Comparison of ENCODE assay signal across 11 cellular contexts in the genomic region with DNA sequence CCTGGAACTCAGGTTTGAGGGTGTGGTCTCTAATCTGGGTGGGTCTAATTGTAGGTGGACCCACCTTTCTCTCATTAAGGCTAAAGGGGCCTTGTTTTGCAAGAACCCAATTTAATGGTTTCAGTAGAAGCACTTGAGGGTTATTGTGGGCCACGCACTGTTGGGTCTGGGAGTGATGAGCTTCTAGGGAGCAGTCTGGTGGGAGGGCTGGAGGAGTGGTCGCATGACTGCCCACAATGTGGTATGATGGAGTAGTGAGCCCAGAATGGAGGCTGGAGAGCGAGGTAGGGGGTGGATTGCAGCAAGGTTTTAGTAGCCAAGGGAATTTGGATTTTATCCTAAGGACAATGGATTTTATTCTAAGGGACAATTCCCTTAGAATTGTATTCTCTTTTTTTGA.
A peak's percentile ranks its signal among the peaks of the same experiment; 100 is the strongest.
DNase-seq lines count a peak whose midpoint lies in the region; ATAC-seq and TF ChIP-seq lines count a peak whose summit lies in the region.
"Had no signal": no experiment of that assay in that cellular context is flagged by ENCODE, and none has a peak within 500 bp of the region (broad histone marks: within the 10 kb centered on the region; RNA-seq: fewer than 3 reads in every experiment).

No MANE protein-coding gene starts in this region.

- CTCF ChIA-PET in activated naive CD4-positive, alpha-beta T cell treated with anti-CD3 and anti-CD28 coated beads, Interleukin-2, amount 10 ng/mL, durations not matched to agents 7 days and 5 days (lab: Charles Lee) = interaction anchor here (1.1 kb wide), 1 partner anchor 13 kb away, joined by 5 read pairs; no protein-coding TSS in a partner anchor

- no peak for TF ChIP-seq CTCF in WI38 (IDR thresholded peaks at IDR 0.05; ENCODE audit: low read depth, low read length)

- ATAC-seq in stimulated activated naive CD8-positive, alpha-beta T cell treated with anti-CD3 and anti-CD28 coated beads, Interleukin-15, amount 100 ng/mL, for 72 hours = no peak
- no peak for ATAC-seq in HG03378 (IDR thresholded peaks at IDR 0.05; ENCODE audit: unreplicated experiment)

- peaks cover 75% of the 10 kb centered on the region for H3K4me1 Mint-ChIP-seq in activated naive CD4-positive, alpha-beta T cell treated with anti-CD3 and anti-CD28 coated beads, Interleukin-2, amount 10 ng/mL, durations not matched to agents 7 days and 5 days
- H3K4me1 Mint-ChIP-seq in stimulated activated naive CD8-positive, alpha-beta T cell treated with anti-CD3 and anti-CD28 coated beads, Interleukin-15, amount 100 ng/mL, for 72 hours = peaks cover 76% of the 10 kb centered on the region

- peaks cover 63% of the 10 kb centered on the region for H3K36me3 Mint-ChIP-seq in activated naive CD4-positive, alpha-beta T cell treated with anti-CD3 and anti-CD28 coated beads, Interleukin-2, amount 10 ng/mL, durations not matched to agents 7 days and 5 days

- peak overlapping the region; percentile 1 for H3K27ac Mint-ChIP-seq in activated naive CD4-positive, alpha-beta T cell treated with anti-CD3 and anti-CD28 coated beads, Interleukin-2, amount 10 ng/mL, durations not matched to agents 7 days and 5 days
- H3K27ac Mint-ChIP-seq in stimulated activated naive CD8-positive, alpha-beta T cell treated with anti-CD3 and anti-CD28 coated beads, Interleukin-15, amount 100 ng/mL, for 72 hours = no peak overlapping the region

- H3K27me3 Mint-ChIP-seq in activated naive CD4-positive, alpha-beta T cell treated with anti-CD3 and anti-CD28 coated beads, Interleukin-2, amount 10 ng/mL, durations not matched to agents 7 days and 5 days = no peaks in the 10 kb centered on the region
- H3K27me3 Mint-ChIP-seq in stimulated activated naive CD8-positive, alpha-beta T cell treated with anti-CD3 and anti-CD28 coated beads, Interleukin-15, amount 100 ng/mL, for 72 hours = no peaks in the 10 kb centered on the region

- peak overlapping the region; percentile 96 for H3K4me3 Mint-ChIP-seq in activated naive CD4-positive, alpha-beta T cell treated with anti-CD3 and anti-CD28 coated beads, Interleukin-2, amount 10 ng/mL, durations not matched to agents 7 days and 5 days
- H3K4me3 Mint-ChIP-seq in stimulated activated naive CD8-positive, alpha-beta T cell treated with anti-CD3 and anti-CD28 coated beads, Interleukin-15, amount 100 ng/mL, for 72 hours = peak overlapping the region; percentile 99 to 100

- DNase-seq in activated naive CD4-positive, alpha-beta T cell treated with anti-CD3 and anti-CD28 coated beads, Interleukin-2, amount 10 ng/mL, durations not matched to agents 7 days and 5 days = no peak
- DNase-seq in activated naive CD4-positive, alpha-beta T cell (lab: John Stamatoyannopoulos, UW) = no peak
- DNase-seq in glomerular visceral epithelial cell (ENCODE audit: extremely low spot score) (peak; percentile 16), SIG-M5 treated with dmso at 0.1 percent for 504 hours (lab: John Stamatoyannopoulos, UW; ENCODE audit: unreplicated experiment) (no peak), AG08395 (ENCODE audit: low spot score) (no peak)
- no peak for DNase-seq in stimulated activated naive CD8-positive, alpha-beta T cell treated with anti-CD3 and anti-CD28 coated beads, Interleukin-15, amount 100 ng/mL, for 72 hours
- DNase-seq: BE2C, NCI-H1048, small intestine had no signal

- peak overlapping the region; percentile 85 for H3K4me3 ChIP-seq in WI38 (ENCODE audit: low read depth, low read length)

- peaks cover 7% of the 10 kb centered on the region for H3K9me3 Mint-ChIP-seq in activated naive CD4-positive, alpha-beta T cell treated with anti-CD3 and anti-CD28 coated beads, Interleukin-2, amount 10 ng/mL, durations not matched to agents 7 days and 5 days
- H3K9me3 Mint-ChIP-seq in stimulated activated naive CD8-positive, alpha-beta T cell treated with anti-CD3 and anti-CD28 coated beads, Interleukin-15, amount 100 ng/mL, for 72 hours = peaks cover 3 to 10% of the 10 kb centered on the region in 2 donors
